In genomic region chr12:110123861-110124183, GRCh38 we compare ENCODE assay signal across 8 cellular contexts. TPM values are rescaled to one million over a fixed set of nuclear protein-coding genes. Genes with fewer than 3 reads are reported as not detected.
DNase-seq lines count a peak whose midpoint lies in the region; ATAC-seq and TF ChIP-seq lines count a peak whose summit lies in the region.

No MANE protein-coding gene starts in this region.

- H3K9me3 ChIP-seq in smooth muscle cell (replicated peaks; ENCODE audit: low read depth), result no peaks in the 10 kb centered on the region
- H3K9me3 ChIP-seq in thyroid gland, result no peaks in the 10 kb centered on the region

- no peaks in the 10 kb centered on the region for H3K36me3 Mint-ChIP-seq in activated T-cell treated with anti-CD3 and anti-CD28 coated beads, Interleukin-2, amount 50 U/mL, for 4 hours (ENCODE audit: insufficient read depth)
- H3K36me3 Mint-ChIP-seq in dendritic cell treated with granulocyte-macrophage colony-stimulating factor and Interleukin-4, amounts not matched to agents 40 ng/mL and 50 ng/mL, for 4 days (ENCODE audit: low read depth), result no peaks in the 10 kb centered on the region

- peaks cover 8% of the 10 kb centered on the region for H3K79me2 ChIP-seq in smooth muscle cell (ENCODE audit: low read depth)

- H3K27me3 ChIP-seq in smooth muscle cell (ENCODE audit: low read depth) (no peaks in the 10 kb centered on the region), thyroid gland (no peaks in the 10 kb centered on the region)

- H3K4me3 Mint-ChIP-seq in activated T-cell treated with anti-CD3 and anti-CD28 coated beads, Interleukin-2, amount 50 U/mL, for 4 hours, result peak overlapping the region; percentile 58
- no peak overlapping the region for H3K4me3 Mint-ChIP-seq in dendritic cell treated with granulocyte-macrophage colony-stimulating factor and Interleukin-4, amounts not matched to agents 40 ng/mL and 50 ng/mL, for 4 days

- no peak overlapping the region for H3K4me3 ChIP-seq in smooth muscle cell
- H3K4me3 ChIP-seq in thyroid gland (replicated peaks in 1 of 3), result no peak overlapping the region

- H3K27ac ChIP-seq in smooth muscle cell (ENCODE audit: low read depth) (no peak overlapping the region), thyroid gland (no peak overlapping the region)

- ATAC-seq in activated T-cell treated with anti-CD3 and anti-CD28 coated beads, Interleukin-2, amount 50 U/mL, for 4 hours, result no peak
- ATAC-seq in HG03521 (IDR thresholded peaks at IDR 0.05; ENCODE audit: unreplicated experiment), result peak; percentile 65

- TF ChIP-seq CTCF in smooth muscle cell (IDR thresholded peaks at IDR 0.05; ENCODE audit: borderline replicate concordance, insufficient read depth, poor library complexity, severe bottlenecking) (no peak), thyroid gland (IDR thresholded peaks at IDR 0.05) (no peak)

- intact Hi-C loops in dendritic cell treated with granulocyte-macrophage colony-stimulating factor and Interleukin-4, amounts not matched to agents 40 ng/mL and 50 ng/mL, for 4 days (cut with micrococcal nuclease), result no loop called here
- intact Hi-C loops in thyroid gland (cut with DNase I), result no loop called here

- H3K9ac ChIP-seq in smooth muscle cell (ENCODE audit: low read depth), result no peak overlapping the region

- no peak overlapping the region for H2AFZ ChIP-seq in smooth muscle cell (ENCODE audit: low read depth)

- TF ChIP-seq POLR2A in thyroid gland (IDR thresholded peaks at IDR 0.05), result no peak

- H3K27me3 Mint-ChIP-seq in activated T-cell treated with anti-CD3 and anti-CD28 coated beads, Interleukin-2, amount 50 U/mL, for 4 hours (ENCODE audit: low read depth), result peaks cover 3% of the 10 kb centered on the region
- no peaks in the 10 kb centered on the region for H3K27me3 Mint-ChIP-seq in dendritic cell treated with granulocyte-macrophage colony-stimulating factor and Interleukin-4, amounts not matched to agents 40 ng/mL and 50 ng/mL, for 4 days

- no peaks in the 10 kb centered on the region for H3F3A ChIP-seq in smooth muscle cell (ENCODE audit: low read depth)

- WGBS in smooth muscle cell (ENCODE audit: low lambda C conversion rate), result 11% methylated on average over 13 of the region's 15 CpGs
- WGBS in thyroid gland, 2 donors, result 5 to 10% methylated on average over 12 to 15 of the region's 15 CpGs

- H3K4me1 ChIP-seq in smooth muscle cell (ENCODE audit: low read depth), result peaks cover 3% of the 10 kb centered on the region
- peaks cover 5 to 10% of the 10 kb centered on the region in 2 donors for H3K4me1 ChIP-seq in thyroid gland

- H4K20me1 ChIP-seq in smooth muscle cell (ENCODE audit: low read depth), result no peaks in the 10 kb centered on the region

- peak overlapping the region; percentile 45 for H3K4me2 ChIP-seq in smooth muscle cell

- no peak for DNase-seq in activated T-cell treated with anti-CD3 and anti-CD28 coated beads, Interleukin-2, amount 50 U/mL, for 4 hours
- no peak for DNase-seq in activated T-cell treated with anti-CD3 and anti-CD28 coated beads, Interleukin-2, amount 50 U/mL, for 1 hour
- no peak for DNase-seq in smooth muscle cell (lab: John Stamatoyannopoulos, UW; ENCODE audit: unreplicated experiment)
- DNase-seq in stimulated activated CD4-positive, alpha-beta T cell treated with anti-CD3 and anti-CD28 coated beads, Interleukin-4, amount 100 ng/mL, for 1 hour, result no peak
- DNase-seq in thyroid gland, result no peak
- DNase-seq in hippocampal formation (lab: John Stamatoyannopoulos, UW), result no peak

- peaks cover 3% of the 10 kb centered on the region for H3K4me1 Mint-ChIP-seq in activated T-cell treated with anti-CD3 and anti-CD28 coated beads, Interleukin-2, amount 50 U/mL, for 4 hours (ENCODE audit: low read depth)
- peaks cover 20% of the 10 kb centered on the region for H3K4me1 Mint-ChIP-seq in dendritic cell treated with granulocyte-macrophage colony-stimulating factor and Interleukin-4, amounts not matched to agents 40 ng/mL and 50 ng/mL, for 4 days (ENCODE audit: low read depth)

- H3K36me3 ChIP-seq in smooth muscle cell (ENCODE audit: low read depth) (peaks cover 5% of the 10 kb centered on the region), thyroid gland (no peaks in the 10 kb centered on the region)

- H3K27ac Mint-ChIP-seq in dendritic cell treated with granulocyte-macrophage colony-stimulating factor and Interleukin-4, amounts not matched to agents 40 ng/mL and 50 ng/mL, for 4 days, result peak overlapping the region; percentile 80

- H3K9me3 Mint-ChIP-seq in activated T-cell treated with anti-CD3 and anti-CD28 coated beads, Interleukin-2, amount 50 U/mL, for 4 hours, result no peaks in the 10 kb centered on the region
- no peaks in the 10 kb centered on the region for H3K9me3 Mint-ChIP-seq in dendritic cell treated with granulocyte-macrophage colony-stimulating factor and Interleukin-4, amounts not matched to agents 40 ng/mL and 50 ng/mL, for 4 days

RNA-seq across cellular contexts. Expression of gene IFT81, which starts 0.3 kb away (rescaled TPM):
- total RNA-seq in activated T-cell treated with anti-CD3 and anti-CD28 coated beads, Interleukin-2, amount 50 U/mL, for 4 hours, result 1 to 10 TPM; 1.7 to 2.0 (median 1.7) TPM
- total RNA-seq in smooth muscle cell (11.0 and 14.7 TPM in 2 replicates), thyroid gland (10 to 100 TPM; 21.6 to 36.0 (median 29.5) TPM)
- polyA plus RNA-seq in smooth muscle cell, result 8.0 and 9.1 TPM in 2 replicates
